7 cellular contexts compared by ENCODE assay signal in the genomic region with DNA sequence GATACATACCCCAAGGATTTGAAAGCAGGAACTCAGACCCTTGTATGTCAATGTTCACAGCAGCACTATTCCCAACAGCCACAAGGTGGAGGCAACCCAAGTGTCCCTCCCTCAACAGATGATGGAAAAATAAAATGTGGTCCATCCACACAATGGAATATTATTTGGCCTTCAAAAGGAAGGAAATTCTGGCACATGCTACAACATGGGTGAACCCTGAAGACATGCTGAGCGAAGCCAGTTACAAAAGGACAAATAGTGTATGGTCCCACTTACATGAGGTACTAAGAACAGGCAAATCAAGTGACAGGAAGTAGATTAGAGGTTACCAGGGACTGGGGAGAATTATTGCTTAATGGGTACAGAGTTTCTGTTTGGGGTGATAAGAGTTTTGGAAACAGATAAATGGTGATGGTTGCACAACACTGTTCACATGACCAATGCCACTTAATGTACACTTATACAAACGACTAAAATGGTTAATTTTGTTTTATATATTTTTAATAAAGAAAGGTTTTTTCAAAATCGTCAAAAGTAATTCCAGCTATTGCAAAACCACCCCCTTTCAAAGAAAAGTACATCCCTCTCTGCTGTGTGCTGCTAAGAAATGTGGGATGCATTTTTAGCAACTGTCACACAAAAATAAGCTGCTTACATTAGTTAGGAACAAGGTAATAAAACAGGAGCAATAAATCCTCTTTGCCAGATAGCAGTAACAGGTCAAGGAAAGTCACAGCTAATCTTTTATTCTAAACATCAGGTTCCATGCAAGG.
A peak's percentile ranks its signal among the peaks of the same experiment; 100 is the strongest.
DNase-seq lines count a peak whose midpoint lies in the region; TF ChIP-seq lines count a peak whose summit lies in the region.

No MANE protein-coding gene starts in this region.

- H3K27me3 Mint-ChIP-seq in chondrocyte (ENCODE audit: low read depth) (no peaks in the 10 kb centered on the region), progenitor cell of endocrine pancreas (no peaks in the 10 kb centered on the region)

- H3K27ac Mint-ChIP-seq in chondrocyte (ENCODE audit: unreplicated experiment): no peak overlapping the region
- no peak overlapping the region for H3K27ac Mint-ChIP-seq in progenitor cell of endocrine pancreas

- DNase-seq in NAMALWA (ENCODE audit: low spot score): peak; percentile 44
- DNase-seq in chondrocyte (ENCODE audit: low spot score): no peak
- DNase-seq in progenitor cell of endocrine pancreas (ENCODE audit: low spot score, unreplicated experiment): no peak
- DNase-seq in NCI-H2081 treated with DMSO at 0.1 percent for 48 hours (lab: John Stamatoyannopoulos, UW): no peak
- no peak for DNase-seq in NCI-H226
- no peak for DNase-seq in UCSD-AML1 (lab: John Stamatoyannopoulos, UW; ENCODE audit: unreplicated experiment)

- H3K4me3 Mint-ChIP-seq in chondrocyte (ENCODE audit: unreplicated experiment): no peak overlapping the region
- no peak overlapping the region for H3K4me3 Mint-ChIP-seq in progenitor cell of endocrine pancreas (ENCODE audit: low read depth)

- H3K4me1 Mint-ChIP-seq in chondrocyte (ENCODE audit: low read depth) (peaks cover 40% of the 10 kb centered on the region), progenitor cell of endocrine pancreas (ENCODE audit: low read depth) (peaks cover 13% of the 10 kb centered on the region)

- TF ChIP-seq CTCF in GM12873 (IDR thresholded peaks at IDR 0.05; ENCODE audit: insufficient read depth, low read depth, low read length, missing control alignments) (peak; percentile 52), chondrocyte (IDR thresholded peaks at IDR 0.05) (peak; percentile 77), progenitor cell of endocrine pancreas (IDR thresholded peaks at IDR 0.05; ENCODE audit: unreplicated experiment) (peak; percentile 45)

- H3K36me3 Mint-ChIP-seq in chondrocyte (ENCODE audit: low read depth) (peaks cover 22% of the 10 kb centered on the region), progenitor cell of endocrine pancreas (ENCODE audit: insufficient read depth) (peaks cover 11% of the 10 kb centered on the region)

- H3K9me3 Mint-ChIP-seq in chondrocyte (ENCODE audit: low read depth): no peaks in the 10 kb centered on the region
- H3K9me3 Mint-ChIP-seq in progenitor cell of endocrine pancreas (ENCODE audit: low read depth): no peaks in the 10 kb centered on the region
